10 cellular contexts compared by ENCODE assay signal in the genomic region with DNA sequence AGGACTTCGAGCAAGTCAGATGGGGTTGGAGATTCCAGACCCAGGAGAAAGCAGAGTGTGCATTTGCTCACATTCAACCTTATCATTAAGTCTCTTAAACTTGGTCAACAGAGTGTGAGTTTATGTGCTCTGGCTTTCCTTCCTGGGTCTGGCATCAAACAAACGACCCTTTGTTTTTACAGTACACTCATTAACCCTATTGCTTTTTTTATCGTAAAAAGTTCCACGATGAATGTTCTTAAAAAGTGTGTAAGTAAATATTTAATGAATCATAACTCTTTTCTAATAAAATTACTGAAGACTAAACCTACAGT. TPM values are rescaled to one million over a fixed set of nuclear protein-coding genes. Genes with fewer than 3 reads are reported as not detected.
DNase-seq lines count a peak whose midpoint lies in the region; ATAC-seq, FAIRE-seq and TF ChIP-seq lines count a peak whose summit lies in the region.
"Had no signal": no experiment of that assay in that cellular context is flagged by ENCODE, and none has a peak within 500 bp of the region (broad histone marks: within the 10 kb centered on the region; RNA-seq: fewer than 3 reads in every experiment).

No MANE protein-coding gene starts in this region.

- H3K27ac ChIP-seq in pancreas, result peak overlapping the region in 1 of 4 donors; percentile 17
- H3K27ac ChIP-seq: neutrophil had no signal

- no peak for DNase-seq in activated CD4-positive, alpha-beta T cell treated with anti-CD3 and anti-CD28 coated beads, Interleukin-2, amount 10 ng/mL, durations not matched to agents 7 days and 5 days
- no peak for DNase-seq in activated CD4-positive, alpha-beta T cell treated with anti-CD3 and anti-CD28 coated beads for 4 hours
- DNase-seq in T-helper 17 cell, result no peak
- DNase-seq in glutamatergic neuron, result no peak
- no peak for DNase-seq in pancreas
- no peak for DNase-seq in GM10266 (ENCODE audit: extremely low spot score)
- DNase-seq in HCEC 1CT, result no peak
- DNase-seq: NCI-H82 had no signal

- no peaks in the 10 kb centered on the region for H3K36me3 ChIP-seq in pancreas
- H3K36me3 ChIP-seq: neutrophil had no signal

- no peak for TF ChIP-seq CTCF in glutamatergic neuron (IDR thresholded peaks at IDR 0.05; ENCODE audit: partially characterized antibody, unreplicated experiment)
- no peak for TF ChIP-seq CTCF in pancreas (IDR thresholded peaks at IDR 0.05)
- TF ChIP-seq CTCF in GM10266 (IDR thresholded peaks at IDR 0.05; ENCODE audit: control insufficient read depth, insufficient read depth, low read depth, missing control alignments), result no peak

- H3K9me3 ChIP-seq in T-helper 17 cell (ENCODE audit: control insufficient read depth, low read length, poor library complexity, severe bottlenecking) (no peaks in the 10 kb centered on the region), pancreas (peaks cover 0 to 4% (median 0%) of the 10 kb centered on the region in 4 donors)
- H3K9me3 ChIP-seq: neutrophil had no signal

- no peaks in the 10 kb centered on the region for H3K9me3 Mint-ChIP-seq in activated CD4-positive, alpha-beta T cell treated with anti-CD3 and anti-CD28 coated beads, Interleukin-2, amount 10 ng/mL, durations not matched to agents 7 days and 5 days
- H3K9me3 Mint-ChIP-seq in glutamatergic neuron (ENCODE audit: unreplicated experiment), result peaks cover 24% of the 10 kb centered on the region
- H3K9me3 Mint-ChIP-seq in stimulated activated memory B cell treated with anti-CD40 and anti-IgM and Interleukin-4, amounts not matched to agents 10 μg/mL and 1 μg/mL and 100 μg/mL, for 72 hours, result no peaks in the 10 kb centered on the region

- H3K4me3 Mint-ChIP-seq in activated CD4-positive, alpha-beta T cell treated with anti-CD3 and anti-CD28 coated beads, Interleukin-2, amount 10 ng/mL, durations not matched to agents 7 days and 5 days, result peak overlapping the region; percentile 96
- H3K4me3 Mint-ChIP-seq in T-helper 17 cell, result peak overlapping the region; percentile 98
- H3K4me3 Mint-ChIP-seq in glutamatergic neuron (ENCODE audit: unreplicated experiment), result peak overlapping the region; percentile 99
- H3K4me3 Mint-ChIP-seq in stimulated activated memory B cell treated with anti-CD40 and anti-IgM and Interleukin-4, amounts not matched to agents 10 μg/mL and 1 μg/mL and 100 μg/mL, for 72 hours, result peak overlapping the region; percentile 97

- peaks cover 68% of the 10 kb centered on the region for H3K4me1 Mint-ChIP-seq in activated CD4-positive, alpha-beta T cell treated with anti-CD3 and anti-CD28 coated beads, Interleukin-2, amount 10 ng/mL, durations not matched to agents 7 days and 5 days
- H3K4me1 Mint-ChIP-seq in T-helper 17 cell (peaks cover 61% of the 10 kb centered on the region), glutamatergic neuron (ENCODE audit: low read depth, unreplicated experiment) (peaks cover 46% of the 10 kb centered on the region)
- H3K4me1 Mint-ChIP-seq in stimulated activated memory B cell treated with anti-CD40 and anti-IgM and Interleukin-4, amounts not matched to agents 10 μg/mL and 1 μg/mL and 100 μg/mL, for 72 hours, result peaks cover 51% of the 10 kb centered on the region

- CTCF ChIA-PET in activated CD4-positive, alpha-beta T cell treated with anti-CD3 and anti-CD28 coated beads, Interleukin-2, amount 10 ng/mL, durations not matched to agents 7 days and 5 days (lab: Charles Lee), result interaction anchor here (0.7 to 1.6 kb wide), 3 partner anchors 21 to 612 kb away, joined by 3 to 4 read pairs (median 3); a partner anchor contains a TSS

- 5 to 12% methylated on average over 4 of the region's 4 CpGs for WGBS in pancreas, 2 donors

- peak overlapping the region; percentile 95 for H3K27ac Mint-ChIP-seq in activated CD4-positive, alpha-beta T cell treated with anti-CD3 and anti-CD28 coated beads, Interleukin-2, amount 10 ng/mL, durations not matched to agents 7 days and 5 days
- H3K27ac Mint-ChIP-seq in T-helper 17 cell (peak overlapping the region; percentile 94), glutamatergic neuron (ENCODE audit: unreplicated experiment) (peak overlapping the region; percentile 98)
- peak overlapping the region; percentile 91 for H3K27ac Mint-ChIP-seq in stimulated activated memory B cell treated with anti-CD40 and anti-IgM and Interleukin-4, amounts not matched to agents 10 μg/mL and 1 μg/mL and 100 μg/mL, for 72 hours

- H3K4me1 ChIP-seq in pancreas, result peaks cover 0 to 6% (median 0%) of the 10 kb centered on the region in 3 donors

- peaks cover 34% of the 10 kb centered on the region for H3K36me3 Mint-ChIP-seq in activated CD4-positive, alpha-beta T cell treated with anti-CD3 and anti-CD28 coated beads, Interleukin-2, amount 10 ng/mL, durations not matched to agents 7 days and 5 days (ENCODE audit: low read depth)
- H3K36me3 Mint-ChIP-seq in T-helper 17 cell (ENCODE audit: low read depth), result peaks cover 9% of the 10 kb centered on the region
- H3K36me3 Mint-ChIP-seq in glutamatergic neuron (ENCODE audit: unreplicated experiment), result no peaks in the 10 kb centered on the region
- H3K36me3 Mint-ChIP-seq in stimulated activated memory B cell treated with anti-CD40 and anti-IgM and Interleukin-4, amounts not matched to agents 10 μg/mL and 1 μg/mL and 100 μg/mL, for 72 hours, result peaks cover 15% of the 10 kb centered on the region

- H3K27me3 ChIP-seq in pancreas, result peaks cover 0 to 3% (median 0%) of the 10 kb centered on the region in 4 donors

- intact Hi-C loops in pancreas (cut with DNase I), result no loop called here

- POLR2A ChIA-PET in activated CD4-positive, alpha-beta T cell treated with anti-CD3 and anti-CD28 coated beads, Interleukin-2, amount 10 ng/mL, durations not matched to agents 7 days and 5 days (lab: Charles Lee), result interaction anchor here (1.4 kb wide), 1 partner anchor 27 kb away, joined by 3 read pairs; no protein-coding TSS in a partner anchor

- H3K27me3 Mint-ChIP-seq in activated CD4-positive, alpha-beta T cell treated with anti-CD3 and anti-CD28 coated beads, Interleukin-2, amount 10 ng/mL, durations not matched to agents 7 days and 5 days, result no peaks in the 10 kb centered on the region
- H3K27me3 Mint-ChIP-seq in T-helper 17 cell, result no peaks in the 10 kb centered on the region
- H3K27me3 Mint-ChIP-seq in glutamatergic neuron (ENCODE audit: unreplicated experiment), result peaks cover 14% of the 10 kb centered on the region
- no peaks in the 10 kb centered on the region for H3K27me3 Mint-ChIP-seq in stimulated activated memory B cell treated with anti-CD40 and anti-IgM and Interleukin-4, amounts not matched to agents 10 μg/mL and 1 μg/mL and 100 μg/mL, for 72 hours

- peak overlapping the region in 1 of 4 donors; percentile 14 for H3K4me3 ChIP-seq in pancreas

- ATAC-seq in T-helper 17 cell (no peak), pancreas (no peak)
- ATAC-seq in stimulated activated memory B cell treated with anti-CD40 and anti-IgM and Interleukin-4, amounts not matched to agents 10 μg/mL and 1 μg/mL and 100 μg/mL, for 72 hours, result no peak

- no peak for FAIRE-seq in pancreas (lab: Jason Lieb, UNC)

RNA-seq across cellular contexts. Expression of a gene that starts 2.5 kb away (rescaled TPM):
- total RNA-seq in activated CD4-positive, alpha-beta T cell treated with anti-CD3 and anti-CD28 coated beads, Interleukin-2, amount 10 ng/mL, durations not matched to agents 7 days and 5 days, result 100 to 1,000 TPM; 179 to 225 TPM
- 100 to 1,000 TPM; 455 to 472 TPM for total RNA-seq in T-helper 17 cell
- total RNA-seq in glutamatergic neuron (ENCODE audit: unreplicated experiment), result 525 TPM
- 10 to 100 TPM in 3 of 6 donors, 1 to 10 TPM in 3; 6.4 to 21.7 (median 11.9) TPM for total RNA-seq in pancreas
- polyA plus RNA-seq in pancreas, result 10 to 100 TPM in 1 of 2 donors, 1 to 10 TPM in 1; 8.7 to 16.5 TPM

Comparison
In these comparisons a context has a peak if more than half of its experiments do, and no peak if none do; other contexts are left out.
1. RNA of a gene that starts 2.5 kb away (total RNA-seq): 525 TPM in glutamatergic neuron (single experiment), 455 to 472 TPM in T-helper 17 cell and 179 to 225 TPM in activated CD4-positive, alpha-beta T cell treated with anti-CD3 and anti-CD28 coated beads, Interleukin-2, amount 10 ng/mL, durations not matched to agents 7 days and 5 days; 6.4 to 21.7 TPM in pancreas; every median in the first group is over 4 times any median in the second.
2. Peak in every context shown above with its lines, with median percentiles within 50 percentile points of each other: H3K27ac Mint-ChIP-seq and H3K4me3 Mint-ChIP-seq.